ENCODE assay signal across 13 cellular contexts in genomic region chr14:74495356-74495755, GRCh38. TPM values are rescaled to one million over a fixed set of nuclear protein-coding genes. Genes with fewer than 3 reads are reported as not detected.
DNase-seq lines count a peak whose midpoint lies in the region; ATAC-seq and TF ChIP-seq lines count a peak whose summit lies in the region.
"Had no signal": no experiment of that assay in that cellular context is flagged by ENCODE, and none has a peak within 500 bp of the region (broad histone marks: within the 10 kb centered on the region; RNA-seq: fewer than 3 reads in every experiment).

No MANE protein-coding gene starts in this region.

- H3K27ac ChIP-seq in neural progenitor cell, result no peak overlapping the region
- H3K27ac ChIP-seq: KMS-11, SJCRH30 had no signal

- H3K9me3 Mint-ChIP-seq in activated CD8-positive, alpha-beta T cell treated with anti-CD3 and anti-CD28 coated beads, Interleukin-2, amount 10 ng/mL, durations not matched to agents 7 days and 5 days (ENCODE audit: insufficient read depth), result no peaks in the 10 kb centered on the region
- H3K9me3 Mint-ChIP-seq in neural progenitor cell, result no peaks in the 10 kb centered on the region

- no peaks in the 10 kb centered on the region for H3K27me3 ChIP-seq in neural progenitor cell
- H3K27me3 ChIP-seq: SJCRH30, transverse colon had no signal

- peaks cover 21% of the 10 kb centered on the region for H3K4me1 Mint-ChIP-seq in activated CD8-positive, alpha-beta T cell treated with anti-CD3 and anti-CD28 coated beads, Interleukin-2, amount 10 ng/mL, durations not matched to agents 7 days and 5 days (ENCODE audit: low read depth)
- peaks cover 12% of the 10 kb centered on the region for H3K4me1 Mint-ChIP-seq in neural progenitor cell

- H3K4me3 ChIP-seq in neural progenitor cell, result peak overlapping the region; percentile 88
- H3K4me3 ChIP-seq: SJCRH30 had no signal

- H3K4me2 ChIP-seq in neural progenitor cell, result peak overlapping the region; percentile 98
- H3K4me2 ChIP-seq: KMS-11 had no signal

- peak overlapping the region; percentile 68 for H3K27ac Mint-ChIP-seq in activated CD8-positive, alpha-beta T cell treated with anti-CD3 and anti-CD28 coated beads, Interleukin-2, amount 10 ng/mL, durations not matched to agents 7 days and 5 days
- H3K27ac Mint-ChIP-seq in neural progenitor cell, result no peak overlapping the region

- no peak overlapping the region for H2AFZ ChIP-seq in neural progenitor cell (replicated peaks)

- H4K20me1 ChIP-seq in neural progenitor cell (ENCODE audit: low read depth), result peaks cover 22% of the 10 kb centered on the region

- CTCF ChIA-PET in activated CD8-positive, alpha-beta T cell treated with anti-CD3 and anti-CD28 coated beads, Interleukin-2, amount 10 ng/mL, durations not matched to agents 7 days and 5 days (lab: Charles Lee), result interaction anchor here (1.2 kb wide), 1 partner anchor 10 kb away, joined by 3 read pairs; no protein-coding TSS in a partner anchor

- H3K27me3 Mint-ChIP-seq in activated CD8-positive, alpha-beta T cell treated with anti-CD3 and anti-CD28 coated beads, Interleukin-2, amount 10 ng/mL, durations not matched to agents 7 days and 5 days (ENCODE audit: low read depth), result no peaks in the 10 kb centered on the region
- peaks cover 2% of the 10 kb centered on the region for H3K27me3 Mint-ChIP-seq in neural progenitor cell (ENCODE audit: insufficient read depth, low read depth)

- H3K36me3 ChIP-seq in neural progenitor cell, result peaks cover 14% of the 10 kb centered on the region
- H3K36me3 ChIP-seq: SJCRH30, transverse colon had no signal

- peaks cover 12% of the 10 kb centered on the region for H3K4me1 ChIP-seq in neural progenitor cell

- peaks cover 51% of the 10 kb centered on the region for H3K79me2 ChIP-seq in neural progenitor cell (ENCODE audit: low read depth)

- peaks cover 12% of the 10 kb centered on the region for H3K36me3 Mint-ChIP-seq in activated CD8-positive, alpha-beta T cell treated with anti-CD3 and anti-CD28 coated beads, Interleukin-2, amount 10 ng/mL, durations not matched to agents 7 days and 5 days (ENCODE audit: low read depth)
- H3K36me3 Mint-ChIP-seq in neural progenitor cell, result peaks cover 5% of the 10 kb centered on the region

- H3K4me3 Mint-ChIP-seq in activated CD8-positive, alpha-beta T cell treated with anti-CD3 and anti-CD28 coated beads, Interleukin-2, amount 10 ng/mL, durations not matched to agents 7 days and 5 days, result no peak overlapping the region
- no peak overlapping the region for H3K4me3 Mint-ChIP-seq in neural progenitor cell

- DNase-seq in NOMO-1 treated with DMSO at 0.1 percent for 48 hours (lab: John Stamatoyannopoulos, UW; ENCODE audit: unreplicated experiment), result peak; percentile 7
- no peak for DNase-seq in NOMO-1 treated with dmso at 0.1 percent for 144 hours (lab: John Stamatoyannopoulos, UW; ENCODE audit: unreplicated experiment)
- DNase-seq in MV-4-11 (lab: John Stamatoyannopoulos, UW), result peak; percentile 53
- DNase-seq in activated CD8-positive, alpha-beta T cell treated with anti-CD3 and anti-CD28 coated beads, Interleukin-2, amount 10 ng/mL, durations not matched to agents 7 days and 5 days, result no peak
- DNase-seq in neural progenitor cell (ENCODE audit: low spot score), result no peak
- DNase-seq in stimulated activated CD4-positive, alpha-beta T cell treated with anti-CD3 and anti-CD28 coated beads, Interleukin-4, amount 100 ng/mL, for 1 hour, result no peak
- DNase-seq in central memory CD4-positive, alpha-beta T cell, result no peak
- DNase-seq: activated naive CD4-positive, alpha-beta T cell treated with anti-CD3 and anti-CD28 coated beads, Interleukin-2, amount 50 U/mL, for 16 hours; NCI-H2171 treated with DMSO at 0.1 percent for 48 hours; SJCRH30; transverse colon had no signal

- H3K9me3 ChIP-seq in neural progenitor cell (ENCODE audit: low read depth), result no peaks in the 10 kb centered on the region
- H3K9me3 ChIP-seq: SJCRH30, transverse colon had no signal

- H3K9ac ChIP-seq in neural progenitor cell, result no peak overlapping the region
- H3K9ac ChIP-seq: KMS-11 had no signal

- ATAC-seq in activated CD8-positive, alpha-beta T cell treated with anti-CD3 and anti-CD28 coated beads, Interleukin-2, amount 10 ng/mL, durations not matched to agents 7 days and 5 days, result no peak
- ATAC-seq in GM21717 (IDR thresholded peaks at IDR 0.05; ENCODE audit: unreplicated experiment), result no peak

- POLR2A ChIA-PET in activated CD8-positive, alpha-beta T cell treated with anti-CD3 and anti-CD28 coated beads, Interleukin-2, amount 10 ng/mL, durations not matched to agents 7 days and 5 days (lab: Charles Lee), result no interaction called here

- peaks cover 36% of the 10 kb centered on the region for H3F3A ChIP-seq in neural progenitor cell (ENCODE audit: low read depth)

- no peak for TF ChIP-seq CTCF in neural progenitor cell (IDR thresholded peaks at IDR 0.05)

RNA-seq across cellular contexts. Expression of gene ISCA2, which starts 1.8 kb away (rescaled TPM):
- total RNA-seq in activated CD8-positive, alpha-beta T cell treated with anti-CD3 and anti-CD28 coated beads, Interleukin-2, amount 10 ng/mL, durations not matched to agents 7 days and 5 days, result 10 to 100 TPM; 34.5 to 37.8 TPM
- total RNA-seq in neural progenitor cell (ENCODE audit: low replicate concordance), result 45.5 and 47.0 TPM in 2 replicates

RNA-seq across cellular contexts. Expression of gene NPC2, which starts 2.3 kb away (rescaled TPM):
- total RNA-seq in activated CD8-positive, alpha-beta T cell treated with anti-CD3 and anti-CD28 coated beads, Interleukin-2, amount 10 ng/mL, durations not matched to agents 7 days and 5 days, result 10 to 100 TPM; 31.4 to 32.2 TPM
- 371 and 405 TPM in 2 replicates for total RNA-seq in neural progenitor cell (ENCODE audit: low replicate concordance)

Comparison
In these comparisons a context has a peak if more than half of its experiments do, and no peak if none do; other contexts are left out.
1. DNase-seq: peak in NOMO-1 treated with DMSO at 0.1 percent for 48 hours (single experiment) and MV-4-11 (single experiment); none in NOMO-1 treated with dmso at 0.1 percent for 144 hours (single experiment), activated CD8-positive, alpha-beta T cell treated with anti-CD3 and anti-CD28 coated beads, Interleukin-2, amount 10 ng/mL, durations not matched to agents 7 days and 5 days (single experiment), neural progenitor cell (single experiment), stimulated activated CD4-positive, alpha-beta T cell treated with anti-CD3 and anti-CD28 coated beads, Interleukin-4, amount 100 ng/mL, for 1 hour (single experiment) and central memory CD4-positive, alpha-beta T cell (single experiment).
2. RNA of gene NPC2, which starts 2.3 kb away (total RNA-seq): 371 to 405 TPM in neural progenitor cell; 31.4 to 32.2 TPM in activated CD8-positive, alpha-beta T cell treated with anti-CD3 and anti-CD28 coated beads, Interleukin-2, amount 10 ng/mL, durations not matched to agents 7 days and 5 days; every median in the first group is over 10 times any median in the second.